13 cellular contexts compared by ENCODE assay signal in genomic region chr10:81978238-81978637, GRCh38.
DNase-seq lines count a peak whose midpoint lies in the region; ATAC-seq, FAIRE-seq and TF ChIP-seq lines count a peak whose summit lies in the region.
"Had no signal": no experiment of that assay in that cellular context is flagged by ENCODE, and none has a peak within 500 bp of the region (broad histone marks: within the 10 kb centered on the region; RNA-seq: fewer than 3 reads in every experiment).

No MANE protein-coding gene starts in this region.

- H3K36me3 ChIP-seq in SJCRH30 = no peaks in the 10 kb centered on the region
- H3K36me3 ChIP-seq in heart left ventricle = no peaks in the 10 kb centered on the region
- H3K36me3 ChIP-seq: thyroid gland had no signal

- ATAC-seq in heart left ventricle = no peak

- WGBS in heart left ventricle, 4 donors = 51 to 55% (median 52%) methylated on average over 2 of the region's 2 CpGs

- TF ChIP-seq POLR2A in erythroblast (IDR thresholded peaks at IDR 0.05; ENCODE audit: low read length) (no peak), heart left ventricle (IDR thresholded peaks at IDR 0.05) (no peak)

- H3K27ac ChIP-seq in SJCRH30 = no peak overlapping the region
- H3K27ac ChIP-seq in heart left ventricle = no peak overlapping the region
- H3K27ac ChIP-seq: PC-9, thyroid gland had no signal

- FAIRE-seq in urothelium cell line (lab: Jason Lieb, UNC) = no peak
- FAIRE-seq: HTR-8/SVneo had no signal

- no peak overlapping the region for H3K4me3 ChIP-seq in SJCRH30
- H3K4me3 ChIP-seq in heart left ventricle = no peak overlapping the region
- H3K4me3 ChIP-seq: PC-9, thyroid gland had no signal

- TF ChIP-seq CTCF in heart left ventricle (IDR thresholded peaks at IDR 0.05) = no peak

- H3K9me3 ChIP-seq in SJCRH30 (replicated peaks) = no peaks in the 10 kb centered on the region
- H3K9me3 ChIP-seq in heart left ventricle = peaks cover 0 to 21% (median 6%) of the 10 kb centered on the region in 12 donors
- H3K9me3 ChIP-seq: thyroid gland had no signal

- intact Hi-C loops in heart left ventricle (cut with DNase I) = no loop called here

- H3K4me1 ChIP-seq in SJCRH30 (no peaks in the 10 kb centered on the region), heart left ventricle (no peaks in the 10 kb centered on the region)
- H3K4me1 ChIP-seq: thyroid gland had no signal

- H3K27me3 ChIP-seq in SJCRH30 (no peaks in the 10 kb centered on the region), heart left ventricle (no peaks in the 10 kb centered on the region)
- H3K27me3 ChIP-seq: thyroid gland had no signal

- peak; percentile 0 for DNase-seq in SIG-M5 treated with dmso at 0.1 percent for 504 hours (lab: John Stamatoyannopoulos, UW; ENCODE audit: unreplicated experiment)
- DNase-seq in SIG-M5 (lab: John Stamatoyannopoulos, UW) = no peak
- peak; percentile 4 to 66 for DNase-seq in SJCRH30
- peak; percentile 8 to 17 for DNase-seq in erythroblast (lab: John Stamatoyannopoulos, UW)
- DNase-seq in urothelium cell line (ENCODE audit: low spot score) = peak; percentile 21
- DNase-seq in activated naive CD4-positive, alpha-beta T cell treated with anti-CD3 and anti-CD28 coated beads, Interleukin-2, amount 50 U/mL, for 16 hours = no peak
- no peak for DNase-seq in heart left ventricle
- no peak for DNase-seq in NCI-H526 (lab: John Stamatoyannopoulos, UW)
- DNase-seq: activated B cell treated with CpG ODN at 0.5 μM for 24 hours, anterior cingulate cortex, PC-9, thyroid gland had no signal

Comparison
In these comparisons a context has a peak if more than half of its experiments do, and no peak if none do; other contexts are left out.
1. DNase-seq: peak in SIG-M5 treated with dmso at 0.1 percent for 504 hours (single experiment), SJCRH30 (2 of 2), erythroblast (2 of 2) and urothelium cell line (single experiment); none in SIG-M5 (single experiment), activated naive CD4-positive, alpha-beta T cell treated with anti-CD3 and anti-CD28 coated beads, Interleukin-2, amount 50 U/mL, for 16 hours (single experiment), heart left ventricle (0 of 5) and NCI-H526 (0 of 2).